ENCODE assay signal across 8 cellular contexts in the genomic region with DNA sequence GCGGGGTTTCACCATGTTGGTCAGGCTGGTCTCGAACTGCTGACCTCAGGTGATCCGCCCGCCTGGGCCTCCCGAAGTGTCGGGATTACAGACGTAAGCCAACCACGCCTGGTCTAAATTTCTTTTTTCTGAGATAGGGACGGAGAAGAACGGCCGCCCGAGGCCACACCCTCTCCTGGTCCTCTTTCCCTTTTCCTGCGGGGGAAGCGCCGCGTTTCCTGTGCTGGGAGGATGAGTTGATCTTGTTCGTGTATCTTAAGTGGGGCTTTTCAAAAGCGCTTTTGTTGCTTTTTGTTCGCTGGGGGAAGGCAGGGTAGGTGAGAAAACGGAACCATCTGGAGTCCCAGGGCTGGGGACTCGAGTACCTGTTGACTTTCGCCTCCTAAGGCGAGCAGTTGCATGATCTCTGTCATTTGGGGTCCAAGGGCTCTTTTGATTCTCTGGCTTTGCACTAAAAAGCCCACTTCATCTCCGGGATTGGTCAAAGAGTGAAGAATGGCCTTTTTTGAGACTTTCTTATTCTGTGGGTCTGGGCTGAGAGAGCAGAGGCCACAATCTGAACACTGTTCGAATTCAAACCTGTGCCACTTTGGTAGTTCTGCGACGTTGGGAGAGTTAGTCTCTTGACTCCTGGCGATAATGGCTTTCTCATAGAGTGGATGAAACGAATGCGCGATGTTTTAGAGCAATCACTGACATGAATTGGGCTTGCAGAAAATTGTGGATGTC. TPM values are rescaled to one million over a fixed set of nuclear protein-coding genes. Genes with fewer than 3 reads are reported as not detected.
A peak's percentile ranks its signal among the peaks of the same experiment; 100 is the strongest.
DNase-seq lines count a peak whose midpoint lies in the region; ATAC-seq, FAIRE-seq and TF ChIP-seq lines count a peak whose summit lies in the region.

No MANE protein-coding gene starts in this region.

- no peaks in the 10 kb centered on the region for H3K9me3 Mint-ChIP-seq in HFFc6
- H3K9me3 Mint-ChIP-seq in WTC11, result no peaks in the 10 kb centered on the region
- H3K9me3 Mint-ChIP-seq in natural killer cell treated with Interleukin-12 subunit alpha and Interleukin-12 subunit beta and Interleukin-15 and Interleukin-18, amount 100 ng/mL, for 72 hours, result no peaks in the 10 kb centered on the region

- peak in 1 of 2 experiments; percentile 23; a peak in 3 of 6 replicates for ATAC-seq in A549
- ATAC-seq in WTC11, result no peak
- ATAC-seq in natural killer cell treated with Interleukin-12 subunit alpha and Interleukin-12 subunit beta and Interleukin-15 and Interleukin-18, amount 100 ng/mL, for 72 hours, result no peak
- no peak for ATAC-seq in GM21447 (IDR thresholded peaks at IDR 0.05; ENCODE audit: unreplicated experiment)

- no peak for FAIRE-seq in A549 (lab: Jason Lieb, UNC)

- no peak for TF ChIP-seq RAD21 in A549 (conservative IDR thresholded peaks at IDR 0.05 in 1 of 2, IDR thresholded peaks at IDR 0.05 in 1 of 2)

- H3K27me3 Mint-ChIP-seq in HFFc6 (ENCODE audit: insufficient read depth), result peaks cover 25% of the 10 kb centered on the region
- no peaks in the 10 kb centered on the region for H3K27me3 Mint-ChIP-seq in WTC11 (ENCODE audit: low read depth)
- H3K27me3 Mint-ChIP-seq in natural killer cell treated with Interleukin-12 subunit alpha and Interleukin-12 subunit beta and Interleukin-15 and Interleukin-18, amount 100 ng/mL, for 72 hours, result peaks cover 0 to 2% of the 10 kb centered on the region in 2 donors

- POLR2A ChIA-PET in A549 (lab: Yijun Ruan, JAX) (interaction anchor here (0.6 to 2.1 kb wide), 11 partner anchors 8 to 278 kb away, joined by 3 to 37 read pairs (median 12); a partner anchor contains a TSS), WTC11 (lab: Charles Lee) (interaction anchor here (0.8 to 3.5 kb wide), 13 partner anchors 8 to 86 kb away, joined by 3 to 24 read pairs (median 6); a partner anchor contains a TSS)

- H3K4me3 Mint-ChIP-seq in HFFc6, result peak overlapping the region; percentile 98
- H3K4me3 Mint-ChIP-seq in WTC11, result peak overlapping the region; percentile 95
- peak overlapping the region; percentile 99 for H3K4me3 Mint-ChIP-seq in natural killer cell treated with Interleukin-12 subunit alpha and Interleukin-12 subunit beta and Interleukin-15 and Interleukin-18, amount 100 ng/mL, for 72 hours

- no peak for TF ChIP-seq EP300 in A549 (IDR thresholded peaks at IDR 0.05)

- H3K27ac Mint-ChIP-seq in HFFc6, result peak overlapping the region; percentile 99
- H3K27ac Mint-ChIP-seq in WTC11, result peak overlapping the region; percentile 94
- H3K27ac Mint-ChIP-seq in natural killer cell treated with Interleukin-12 subunit alpha and Interleukin-12 subunit beta and Interleukin-15 and Interleukin-18, amount 100 ng/mL, for 72 hours, result peak overlapping the region; percentile 99 to 100

- H3K4me2 ChIP-seq in A549, result peak overlapping the region; percentile 95

- DNase-seq in A549 (ENCODE audit: low read depth in 1 of 2, low spot score in 1 of 2) (no peak), HFFc6 (peak; percentile 43), WTC11 (ENCODE audit: low spot score) (peak; percentile 30), epithelial cell of proximal tubule (ENCODE audit: low read depth) (no peak), LoVo (ENCODE audit: low spot score) (no peak), NCI-H2196 treated with DMSO at 0.1 percent for 48 hours (lab: John Stamatoyannopoulos, UW; ENCODE audit: unreplicated experiment) (no peak)
- DNase-seq in natural killer cell treated with Interleukin-12 subunit alpha and Interleukin-12 subunit beta and Interleukin-15 and Interleukin-18, amount 100 ng/mL, for 72 hours (ENCODE audit: low spot score), result peak; percentile 67

- H3K9me3 ChIP-seq in A549, result no peaks in the 10 kb centered on the region

- TF ChIP-seq POLR2A in A549 (IDR thresholded peaks at IDR 0.05; ENCODE audit: low read length), result no peak

- H3K4me3 ChIP-seq in A549, result peak overlapping the region; percentile 68
- H3K4me3 ChIP-seq in epithelial cell of proximal tubule (ENCODE audit: low read depth, low read length), result peak overlapping the region; percentile 89

- peaks cover 53% of the 10 kb centered on the region for H3K36me3 Mint-ChIP-seq in HFFc6 (ENCODE audit: low read depth)
- H3K36me3 Mint-ChIP-seq in WTC11, result peaks cover 53% of the 10 kb centered on the region
- peaks cover 51% of the 10 kb centered on the region for H3K36me3 Mint-ChIP-seq in natural killer cell treated with Interleukin-12 subunit alpha and Interleukin-12 subunit beta and Interleukin-15 and Interleukin-18, amount 100 ng/mL, for 72 hours

- 4% methylated on average over 31 of the region's 31 CpGs for WGBS in A549 (ENCODE audit: missing lambda C conversion rate)

- peaks cover 54% of the 10 kb centered on the region for H3K4me1 Mint-ChIP-seq in HFFc6 (ENCODE audit: low read depth)
- H3K4me1 Mint-ChIP-seq in WTC11, result peaks cover 38% of the 10 kb centered on the region
- H3K4me1 Mint-ChIP-seq in natural killer cell treated with Interleukin-12 subunit alpha and Interleukin-12 subunit beta and Interleukin-15 and Interleukin-18, amount 100 ng/mL, for 72 hours (ENCODE audit: low read depth in 2 of 2), result peaks cover 72 to 76% of the 10 kb centered on the region in 2 donors

- H3K4me1 ChIP-seq in A549, result peaks cover 32% of the 10 kb centered on the region

- CTCF ChIA-PET in A549 (lab: Yijun Ruan, JAX), result interaction anchor here (0.8 kb wide), 2 partner anchors 14 to 30 kb away, joined by 3 to 4 read pairs; no protein-coding TSS in a partner anchor
- CTCF ChIA-PET in WTC11 (lab: Charles Lee), result interaction anchor here (1.6 kb wide), 2 partner anchors 139 to 228 kb away, joined by 3 to 4 read pairs; no protein-coding TSS in a partner anchor

- no peak for TF ChIP-seq CTCF in A549 (IDR thresholded peaks at IDR 0.05)
- TF ChIP-seq CTCF in HFFc6 (IDR thresholded peaks at IDR 0.05), result no peak
- TF ChIP-seq CTCF in WTC11 (IDR thresholded peaks at IDR 0.05), result no peak
- TF ChIP-seq CTCF in epithelial cell of proximal tubule (conservative IDR thresholded peaks at IDR 0.05; ENCODE audit: low read depth, low read length), result no peak

- peak overlapping the region; percentile 92 to 97 for H3K27ac ChIP-seq in A549

RNA-seq across cellular contexts. Expression of a gene that starts 1.3 kb away (rescaled TPM):
- polyA plus RNA-seq in A549 (2011; rRNA removed) (168 and 224 TPM in 2 replicates), A549 (2017; fragmentation: RNase III; extraction: RNeasy Plus Mini Kit Qiagen cat#74134 plus additional on column Dnase treatment) (740 to 780 TPM (median 745 TPM) in 3 replicates)
- 382 and 384 TPM in 2 replicates for polyA plus RNA-seq in A549 (2012; cell fraction: cytosol; rRNA removed)
- polyA plus RNA-seq in A549 (2012; cell fraction: nucleus; rRNA removed), result 432 and 577 TPM in 2 replicates
- 161 and 177 TPM in 2 replicates for polyA minus RNA-seq in A549 (2011; rRNA and poly(A)+ RNA removed)
- 100 to 1,000 TPM; 275 to 504 (median 422) TPM for total RNA-seq in HFFc6 (2021; fragmentation: NEBNext Ultra II Directional; extraction: Animal tissue kit (Norgen Biotek cat#: 25700))
- total RNA-seq in WTC11 (2021) (631 to 770 TPM (median 679 TPM) in 3 replicates), epithelial cell of proximal tubule (67.2 and 83.8 TPM in 2 replicates)
- total RNA-seq in natural killer cell treated with Interleukin-12 subunit alpha and Interleukin-12 subunit beta and Interleukin-15 and Interleukin-18, amount 100 ng/mL, for 72 hours, result 100 to 1,000 TPM; 625 to 840 TPM

RNA-seq across cellular contexts. Expression of a gene that starts 21.3 kb away (rescaled TPM):
- polyA plus RNA-seq in A549 (2011; rRNA removed), result 16.1 and 20.0 TPM in 2 replicates
- polyA plus RNA-seq in A549 (2012; cell fraction: cytosol; rRNA removed), result 55.4 and 66.6 TPM in 2 replicates
- polyA plus RNA-seq in A549 (2012; cell fraction: nucleus; rRNA removed), result 46.0 and 74.9 TPM in 2 replicates
- polyA plus RNA-seq in A549 (2017; fragmentation: RNase III; extraction: RNeasy Plus Mini Kit Qiagen cat#74134 plus additional on column Dnase treatment), result 26.4 to 32.2 TPM (median 30.1 TPM) in 3 replicates
- 12.4 and 15.4 TPM in 2 replicates for polyA minus RNA-seq in A549 (2011; rRNA and poly(A)+ RNA removed)
- 10 to 100 TPM; 13.0 to 23.1 (median 22.5) TPM for total RNA-seq in HFFc6 (2021; fragmentation: NEBNext Ultra II Directional; extraction: Animal tissue kit (Norgen Biotek cat#: 25700))
- 35.2 to 45.5 TPM (median 42.4 TPM) in 3 replicates for total RNA-seq in WTC11 (2021)
- total RNA-seq in epithelial cell of proximal tubule, result 22.0 and 43.5 TPM in 2 replicates
- total RNA-seq in natural killer cell treated with Interleukin-12 subunit alpha and Interleukin-12 subunit beta and Interleukin-15 and Interleukin-18, amount 100 ng/mL, for 72 hours, result 10 to 100 TPM; 23.1 to 29.8 TPM

RNA-seq across cellular contexts. Expression of a gene that starts 31.4 kb away (rescaled TPM):
- polyA plus RNA-seq in A549 (2011; rRNA removed) (0.41 TPM in 1 of 2 replicates, not detected in the other), A549 (2017; fragmentation: RNase III; extraction: RNeasy Plus Mini Kit Qiagen cat#74134 plus additional on column Dnase treatment) (0.55 to 0.75 TPM (median 0.55 TPM) in 3 replicates)
- 0.32 and 0.88 TPM in 2 replicates for polyA plus RNA-seq in A549 (2012; cell fraction: cytosol; rRNA removed)
- 0.53 and 1.2 TPM in 2 replicates for polyA plus RNA-seq in A549 (2012; cell fraction: nucleus; rRNA removed)
- polyA minus RNA-seq in A549 (2011; rRNA and poly(A)+ RNA removed), result 0.73 TPM in 1 of 2 replicates, not detected in the other
- under 1 TPM in 4 of 6 experiments, not detected in 2; 0.38 to 0.60 (median 0.47) TPM for total RNA-seq in HFFc6 (2021; fragmentation: NEBNext Ultra II Directional; extraction: Animal tissue kit (Norgen Biotek cat#: 25700))
- total RNA-seq in WTC11 (2021) (0.48 to 1.5 TPM (median 1.3 TPM) in 3 replicates), epithelial cell of proximal tubule (0.29 and 1.3 TPM in 2 replicates)
- 1 to 10 TPM in 1 of 2 donors, not detected in 1; 1.5 TPM for total RNA-seq in natural killer cell treated with Interleukin-12 subunit alpha and Interleukin-12 subunit beta and Interleukin-15 and Interleukin-18, amount 100 ng/mL, for 72 hours

RNA-seq across cellular contexts. Expression of a gene that starts 32.7 kb away (rescaled TPM):
- polyA plus RNA-seq in A549 (2011; rRNA removed), result not detected in 2 replicates
- not detected in 2 replicates for polyA plus RNA-seq in A549 (2012; cell fraction: cytosol; rRNA removed)
- not detected in 2 replicates for polyA plus RNA-seq in A549 (2012; cell fraction: nucleus; rRNA removed)
- polyA plus RNA-seq in A549 (2017; fragmentation: RNase III; extraction: RNeasy Plus Mini Kit Qiagen cat#74134 plus additional on column Dnase treatment), result 0.04 TPM in 1 of 3 replicates, not detected in the others
- not detected in 2 replicates for polyA minus RNA-seq in A549 (2011; rRNA and poly(A)+ RNA removed)
- total RNA-seq in HFFc6 (2021; fragmentation: NEBNext Ultra II Directional; extraction: Animal tissue kit (Norgen Biotek cat#: 25700)), result under 1 TPM in 1 of 6 experiments, not detected in 5; 0.05 TPM
- 1.8 to 2.5 TPM (median 2.4 TPM) in 3 replicates for total RNA-seq in WTC11 (2021)
- total RNA-seq in epithelial cell of proximal tubule, result not detected in 2 replicates
- total RNA-seq in natural killer cell treated with Interleukin-12 subunit alpha and Interleukin-12 subunit beta and Interleukin-15 and Interleukin-18, amount 100 ng/mL, for 72 hours, result under 1 TPM in 1 of 2 donors, not detected in 1; 0.06 TPM

RNA-seq across cellular contexts. Expression of a gene that starts 35.7 kb away (rescaled TPM):
- polyA plus RNA-seq in A549 (2011; rRNA removed), result not detected in 2 replicates
- not detected in 2 replicates for polyA plus RNA-seq in A549 (2012; cell fraction: cytosol; rRNA removed)
- polyA plus RNA-seq in A549 (2012; cell fraction: nucleus; rRNA removed), result not detected in 2 replicates
- not detected in 3 replicates for polyA plus RNA-seq in A549 (2017; fragmentation: RNase III; extraction: RNeasy Plus Mini Kit Qiagen cat#74134 plus additional on column Dnase treatment)
- not detected in 2 replicates for polyA minus RNA-seq in A549 (2011; rRNA and poly(A)+ RNA removed)
- not detected for total RNA-seq in HFFc6 (2021; fragmentation: NEBNext Ultra II Directional; extraction: Animal tissue kit (Norgen Biotek cat#: 25700))
- 1.9 to 9.5 TPM (median 6.1 TPM) in 3 replicates for total RNA-seq in WTC11 (2021)
- total RNA-seq in epithelial cell of proximal tubule, result not detected in 2 replicates
- not detected for total RNA-seq in natural killer cell treated with Interleukin-12 subunit alpha and Interleukin-12 subunit beta and Interleukin-15 and Interleukin-18, amount 100 ng/mL, for 72 hours

Comparison
In these comparisons a context has a peak if more than half of its experiments do, and no peak if none do; other contexts are left out.
1. DNase-seq: peak in HFFc6 (single experiment), WTC11 (single experiment) and natural killer cell treated with Interleukin-12 subunit alpha and Interleukin-12 subunit beta and Interleukin-15 and Interleukin-18, amount 100 ng/mL, for 72 hours (single experiment); none in A549 (0 of 2), epithelial cell of proximal tubule (single experiment), LoVo (single experiment) and NCI-H2196 treated with DMSO at 0.1 percent for 48 hours (single experiment).
2. Peak in every context shown above with its lines, with median percentiles within 50 percentile points of each other: H3K27ac Mint-ChIP-seq and H3K4me3 Mint-ChIP-seq.